1 cellular context compared by ENCODE assay signal in genomic region chr1:1274931-1275431, GRCh38.
TF ChIP-seq lines count a peak whose summit lies in the region.

No MANE protein-coding gene starts in this region.

TF ChIP-seq in SK-N-SH, 30 proteins besides CTCF, POLR2A, EP300 and RAD21 (continued from another document):
- TF ChIP-seq REST (IDR thresholded peaks at IDR 0.05; ENCODE audit: low read depth, low read length): no peak
- no peak for TF ChIP-seq RXRA (IDR thresholded peaks at IDR 0.05; ENCODE audit: borderline replicate concordance, low read depth)
- TF ChIP-seq YY1 (IDR thresholded peaks at IDR 0.05; ENCODE audit: low read depth): no peak
- TF ChIP-seq NFIC (IDR thresholded peaks at IDR 0.05; ENCODE audit: borderline replicate concordance): no peak
- TF ChIP-seq TEAD4 (IDR thresholded peaks at IDR 0.05; ENCODE audit: borderline replicate concordance, insufficient read depth): no peak
